In the genomic region with DNA sequence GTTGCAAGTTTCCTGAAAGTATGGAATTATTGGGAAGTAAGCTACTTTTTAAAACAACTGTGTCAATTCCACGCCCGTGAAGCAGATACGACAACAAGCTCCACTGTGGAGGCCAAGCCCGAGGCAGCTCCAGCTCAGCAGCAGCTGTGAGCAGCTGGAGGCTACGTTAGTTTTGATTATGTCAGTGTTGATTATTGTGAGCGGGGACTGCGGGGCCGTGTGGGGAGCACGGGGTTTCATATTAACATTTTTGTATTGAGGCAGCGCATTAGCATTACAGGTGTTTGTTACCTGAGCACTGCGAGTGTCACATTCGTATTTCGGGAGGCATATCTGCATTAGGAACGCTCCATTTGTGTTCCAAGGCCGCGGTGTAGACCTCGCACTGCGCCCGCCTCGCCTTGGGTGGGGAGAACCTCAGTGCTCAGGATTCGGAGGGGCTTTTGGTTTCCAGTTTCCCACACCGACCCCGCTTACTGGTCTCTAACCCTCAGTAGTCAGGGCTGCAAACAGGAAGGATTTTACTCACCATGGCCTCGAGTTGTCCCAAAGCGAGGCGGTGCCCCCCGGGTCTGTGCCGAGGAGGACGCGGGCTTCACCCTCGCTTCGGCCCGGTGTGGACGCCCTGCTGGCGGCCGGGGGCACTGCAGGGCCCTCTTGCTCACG, we compare ENCODE assay signal across 15 cellular contexts. TPM values are rescaled to one million over a fixed set of nuclear protein-coding genes. Genes with fewer than 3 reads are reported as not detected.
DNase-seq lines count a peak whose midpoint lies in the region; ATAC-seq, FAIRE-seq and TF ChIP-seq lines count a peak whose summit lies in the region.
"Not testable (repeated sequence)": the region's sequence is repeated elsewhere in the genome, so short reads cannot be mapped to it uniquely, and the experiment has no call there.
"Had no signal": no experiment of that assay in that cellular context is flagged by ENCODE, and none has a peak within 500 bp of the region (broad histone marks: within the 10 kb centered on the region; RNA-seq: fewer than 3 reads in every experiment).

No MANE protein-coding gene starts in this region.

- not testable (repeated sequence) for BruUV-seq in HepG2 (replicated peaks; lab: Mats Ljungman, UMichigan)

- peak in 3 of 5 donors; percentile 34 to 71 (median 44) for DNase-seq in CD4-positive, alpha-beta memory T cell
- peak; percentile 9 for DNase-seq in NCI-H2171 treated with DMSO at 0.1 percent for 48 hours (lab: John Stamatoyannopoulos, UW)
- peak; percentile 17 for DNase-seq in activated CD4-positive, alpha-beta T cell treated with anti-CD3 and anti-CD28 coated beads for 36 hours
- DNase-seq in activated naive CD8-positive, alpha-beta T cell treated with anti-CD3 and anti-CD28 coated beads, Interleukin-2, amount 50 U/mL, for 24 hours; HepG2 (ENCODE audit: low spot score); stimulated activated naive B cell treated with anti-CD40 and anti-IgM and Interleukin-4, amounts not matched to agents 10 μg/mL and 1 μg/mL and 100 μg/mL, for 72 hours: not testable (repeated sequence)

- not testable (repeated sequence) for H3K4me2 ChIP-seq in HepG2 (ENCODE audit: low read depth, low read length)

- not testable (repeated sequence) for H3K9me3 ChIP-seq in CD4-positive, alpha-beta memory T cell (ENCODE audit: control insufficient read depth in 1 of 2, low read length in 2 of 2); HepG2 (ENCODE audit: low read length)

- H3K4me1 Mint-ChIP-seq in CD4-positive, alpha-beta memory T cell; activated CD4-positive, alpha-beta T cell treated with anti-CD3 and anti-CD28 coated beads for 36 hours; activated naive CD8-positive, alpha-beta T cell treated with anti-CD3 and anti-CD28 coated beads, Interleukin-2, amount 50 U/mL, for 24 hours; stimulated activated naive B cell treated with anti-CD40 and anti-IgM and Interleukin-4, amounts not matched to agents 10 μg/mL and 1 μg/mL and 100 μg/mL, for 72 hours: not testable (repeated sequence)

- not testable (repeated sequence) for H3K9ac ChIP-seq in HepG2 (ENCODE audit: insufficient read depth, low read depth, low read length)

- CTCF ChIA-PET in CD4-positive, alpha-beta memory T cell (lab: Charles Lee; ENCODE audit: partially characterized antibody); activated CD4-positive, alpha-beta T cell treated with anti-CD3 and anti-CD28 coated beads for 36 hours (lab: Charles Lee); HepG2 (lab: Yijun Ruan, JAX; ENCODE audit: low intra/inter-chr PET ratio, low total read pairs): not testable (repeated sequence)

- TF ChIP-seq CTCF in HepG2 (CRISPR knock-in tag; IDR thresholded peaks at IDR 0.05): not testable (repeated sequence)

- H3K4me3 ChIP-seq in CD4-positive, alpha-beta memory T cell (ENCODE audit: low read length in 2 of 2); HepG2 (replicated peaks in 1 of 3; ENCODE audit: insufficient read depth in 1 of 3, low read depth in 2 of 3, low read length in 3 of 3): not testable (repeated sequence)

- not testable (repeated sequence) for H3K36me3 Mint-ChIP-seq in CD4-positive, alpha-beta memory T cell; activated CD4-positive, alpha-beta T cell treated with anti-CD3 and anti-CD28 coated beads for 36 hours (ENCODE audit: low read depth); activated naive CD8-positive, alpha-beta T cell treated with anti-CD3 and anti-CD28 coated beads, Interleukin-2, amount 50 U/mL, for 24 hours (ENCODE audit: low read depth); stimulated activated naive B cell treated with anti-CD40 and anti-IgM and Interleukin-4, amounts not matched to agents 10 μg/mL and 1 μg/mL and 100 μg/mL, for 72 hours

- intact Hi-C loops in CD4-positive, alpha-beta memory T cell (cut with micrococcal nuclease); activated CD4-positive, alpha-beta T cell treated with anti-CD3 and anti-CD28 coated beads for 36 hours (cut with DNase I, micrococcal nuclease); HepG2 (cut with micrococcal nuclease; ENCODE audit: unreplicated experiment): not testable (repeated sequence)

- H4K20me1 ChIP-seq in HepG2 (ENCODE audit: insufficient read depth, low read length): not testable (repeated sequence)

- peak overlapping the region in 2 of 8 donors; percentile 16 to 68 for H3K4me3 Mint-ChIP-seq in CD4-positive, alpha-beta memory T cell
- H3K4me3 Mint-ChIP-seq in activated CD4-positive, alpha-beta T cell treated with anti-CD3 and anti-CD28 coated beads for 36 hours; activated naive CD8-positive, alpha-beta T cell treated with anti-CD3 and anti-CD28 coated beads, Interleukin-2, amount 50 U/mL, for 24 hours: not testable (repeated sequence)
- peak overlapping the region; percentile 9 to 11 for H3K4me3 Mint-ChIP-seq in stimulated activated naive B cell treated with anti-CD40 and anti-IgM and Interleukin-4, amounts not matched to agents 10 μg/mL and 1 μg/mL and 100 μg/mL, for 72 hours

- H2AFZ ChIP-seq in HepG2 (ENCODE audit: low read length): not testable (repeated sequence)

- H3K36me3 ChIP-seq in CD4-positive, alpha-beta memory T cell (ENCODE audit: insufficient read depth, low read length); HepG2 (replicated peaks in 1 of 2; ENCODE audit: control insufficient read depth in 1 of 2, insufficient read depth in 2 of 2, low read length in 2 of 2): not testable (repeated sequence)

- not testable (repeated sequence) for H3K27me3 ChIP-seq in CD4-positive, alpha-beta memory T cell (ENCODE audit: insufficient read depth, low read length); HepG2 (ENCODE audit: control insufficient read depth in 1 of 2, insufficient read depth in 2 of 2, low read length in 2 of 2)

- ATAC-seq in GM18909 (IDR thresholded peaks at IDR 0.05; ENCODE audit: poor library complexity, unreplicated experiment) (peak; percentile 47), HG03354 (IDR thresholded peaks at IDR 0.05; ENCODE audit: poor library complexity, severe bottlenecking, unreplicated experiment) (peak; percentile 59), HepG2 (peak; percentile 49; the same call in 2 of the 3 replicates)
- ATAC-seq in activated CD4-positive, alpha-beta T cell treated with anti-CD3 and anti-CD28 coated beads for 36 hours: peak; percentile 42
- peak; percentile 26 for ATAC-seq in activated naive CD8-positive, alpha-beta T cell treated with anti-CD3 and anti-CD28 coated beads, Interleukin-2, amount 50 U/mL, for 24 hours
- ATAC-seq in stimulated activated naive B cell treated with anti-CD40 and anti-IgM and Interleukin-4, amounts not matched to agents 10 μg/mL and 1 μg/mL and 100 μg/mL, for 72 hours (replicated peaks): not testable (repeated sequence)

- TF ChIP-seq RAD21 in HepG2 (CRISPR knock-in tag; IDR thresholded peaks at IDR 0.05): not testable (repeated sequence)

- TF ChIP-seq EP300 in HepG2 (IDR thresholded peaks at IDR 0.05; ENCODE audit: low read depth in 2 of 2, low read length in 2 of 2); HepG2 (CRISPR knock-in tag; IDR thresholded peaks at IDR 0.05; ENCODE audit: borderline replicate concordance): not testable (repeated sequence)

- FAIRE-seq in HepG2 (lab: Jason Lieb, UNC): not testable (repeated sequence)

- not testable (repeated sequence) for H3K27me3 Mint-ChIP-seq in CD4-positive, alpha-beta memory T cell; activated CD4-positive, alpha-beta T cell treated with anti-CD3 and anti-CD28 coated beads for 36 hours; activated naive CD8-positive, alpha-beta T cell treated with anti-CD3 and anti-CD28 coated beads, Interleukin-2, amount 50 U/mL, for 24 hours; stimulated activated naive B cell treated with anti-CD40 and anti-IgM and Interleukin-4, amounts not matched to agents 10 μg/mL and 1 μg/mL and 100 μg/mL, for 72 hours

- H3K27ac Mint-ChIP-seq in CD4-positive, alpha-beta memory T cell: peak overlapping the region in 5 of 7 donors; percentile 30 to 90 (median 87)
- not testable (repeated sequence) for H3K27ac Mint-ChIP-seq in activated CD4-positive, alpha-beta T cell treated with anti-CD3 and anti-CD28 coated beads for 36 hours; activated naive CD8-positive, alpha-beta T cell treated with anti-CD3 and anti-CD28 coated beads, Interleukin-2, amount 50 U/mL, for 24 hours; stimulated activated naive B cell treated with anti-CD40 and anti-IgM and Interleukin-4, amounts not matched to agents 10 μg/mL and 1 μg/mL and 100 μg/mL, for 72 hours

- H3K4me1 ChIP-seq in CD4-positive, alpha-beta memory T cell (ENCODE audit: insufficient read depth, low read length); HepG2 (ENCODE audit: insufficient read depth, low read length): not testable (repeated sequence)

- H3K9me3 Mint-ChIP-seq in CD4-positive, alpha-beta memory T cell; activated CD4-positive, alpha-beta T cell treated with anti-CD3 and anti-CD28 coated beads for 36 hours (ENCODE audit: low read depth); activated naive CD8-positive, alpha-beta T cell treated with anti-CD3 and anti-CD28 coated beads, Interleukin-2, amount 50 U/mL, for 24 hours; stimulated activated naive B cell treated with anti-CD40 and anti-IgM and Interleukin-4, amounts not matched to agents 10 μg/mL and 1 μg/mL and 100 μg/mL, for 72 hours: not testable (repeated sequence)

- 93% methylated on average over 9 of the region's 37 CpGs for WGBS in HepG2 (ENCODE audit: low lambda C conversion rate)

- not testable (repeated sequence) for H3K79me2 ChIP-seq in HepG2 (ENCODE audit: insufficient read depth, low read length)

- POLR2A ChIA-PET in CD4-positive, alpha-beta memory T cell (lab: Charles Lee; ENCODE audit: partially characterized antibody); activated CD4-positive, alpha-beta T cell treated with anti-CD3 and anti-CD28 coated beads for 36 hours (lab: Charles Lee); HepG2 (lab: Yijun Ruan, JAX): not testable (repeated sequence)

- in situ Hi-C loops in HepG2 (cut with HindIII; ENCODE audit: extremely low pct_ligation_motif_present, low pct_unique_long_range_greater_than_20kb): not testable (repeated sequence)

- not testable (repeated sequence) for TF ChIP-seq POLR2A in HepG2 (IDR thresholded peaks at IDR 0.05; ENCODE audit: insufficient read depth in 1 of 2, low read depth in 2 of 2, low read length in 2 of 2)

- not testable (repeated sequence) for H3K27ac ChIP-seq in CD4-positive, alpha-beta memory T cell (ENCODE audit: low read depth, low read length); HepG2 (ENCODE audit: extremely low read length, insufficient read depth, low read length)

RNA-seq across cellular contexts. Expression of a gene that starts 46.8 kb away (rescaled TPM):
- total RNA-seq in CD4-positive, alpha-beta memory T cell: not detected
- not detected for polyA plus RNA-seq in CD4-positive, alpha-beta memory T cell
- not detected for total RNA-seq in activated CD4-positive, alpha-beta T cell treated with anti-CD3 and anti-CD28 coated beads for 36 hours
- total RNA-seq in HepG2 (2016; rRNA removed; fragmentation: Illumina TruSeq; extraction: Trizol): 0.71 and 0.98 TPM in 2 replicates
- 0.51 and 0.88 TPM in 2 replicates for total RNA-seq in HepG2 (2016; cell fraction: cytosol; rRNA removed; fragmentation: Illumina TruSeq; extraction: Trizol; ENCODE audit: low read depth)
- total RNA-seq in HepG2 (2016; cell fraction: insoluble cytoplasmic fraction; rRNA removed; fragmentation: Illumina TruSeq; extraction: Trizol): 0.71 and 0.74 TPM in 2 replicates
- 1.3 and 1.4 TPM in 2 replicates for total RNA-seq in HepG2 (2016; cell fraction: membrane; rRNA removed; fragmentation: Illumina TruSeq; extraction: Trizol)
- total RNA-seq in HepG2 (2016; cell fraction: nucleus; rRNA removed; fragmentation: Illumina TruSeq; extraction: Trizol): not detected in 2 replicates
- polyA plus RNA-seq in HepG2 (2011; rRNA removed): 4.4 and 6.7 TPM in 2 replicates
- polyA plus RNA-seq in HepG2 (2011; cell fraction: cytosol; rRNA removed): 2.2 and 6.5 TPM in 2 replicates
- 5.7 and 15.2 TPM in 2 replicates for polyA plus RNA-seq in HepG2 (2011; cell fraction: nucleus; rRNA removed)
- polyA plus RNA-seq in HepG2 (2012): 0.51 and 2.7 TPM in 2 replicates
- polyA plus RNA-seq in HepG2 (2016; cell fraction: cytosol; fragmentation: Illumina TruSeq; extraction: Trizol; ENCODE audit: low read depth): 0.77 and 1.1 TPM in 2 replicates
- polyA plus RNA-seq in HepG2 (2016; cell fraction: insoluble cytoplasmic fraction; fragmentation: Illumina TruSeq; extraction: Trizol; ENCODE audit: low read depth): 0.75 and 0.88 TPM in 2 replicates
- polyA plus RNA-seq in HepG2 (2016; cell fraction: membrane; fragmentation: Illumina TruSeq; extraction: Trizol; ENCODE audit: low read depth): 1.4 and 2.1 TPM in 2 replicates
- 2.2 and 2.4 TPM in 2 replicates for polyA plus RNA-seq in HepG2 (2016; cell fraction: nucleus; fragmentation: Illumina TruSeq; extraction: Trizol; ENCODE audit: insufficient read depth, low read depth)
- 0.65 and 4.4 TPM in 2 replicates for polyA minus RNA-seq in HepG2 (2011; rRNA and poly(A)+ RNA removed; ENCODE audit: low replicate concordance)
- polyA minus RNA-seq in HepG2 (2011; cell fraction: cytosol; rRNA and poly(A)+ RNA removed): not detected in 2 replicates
- polyA minus RNA-seq in HepG2 (2011; cell fraction: nucleus; rRNA and poly(A)+ RNA removed): 0.99 and 1.4 TPM in 2 replicates
- total RNA-seq: activated naive CD8-positive, alpha-beta T cell treated with anti-CD3 and anti-CD28 coated beads for 36 hours; activated T-helper 1 cell treated with anti-CD3 and anti-CD28 coated beads, Interleukin-12 subunit alpha, Interleukin-12 subunit beta, Interleukin-2, Interleukin-4 antibody, amounts not matched to agents 30 ng/mL and 10 ng/mL and 1 ng/mL, durations not matched to agents 14 hours and 24 hours and 36 hours; epithelial cell of proximal tubule; heart left ventricle; lung microvascular endothelial cell; pulmonary artery endothelial cell; T-helper 1 cell treated with Interleukin-12 subunit alpha and Interleukin-12 subunit beta and Interleukin-4 antibody, amounts not matched to agents 30 ng/mL and 1 ng/mL, for 36 hours had no signal
- polyA plus RNA-seq: heart left ventricle had no signal
